Comparison of ENCODE assay signal across 8 cellular contexts in genomic region chr5:111167551-111167950, GRCh38.
"Had no signal": no experiment of that assay in that cellular context is flagged by ENCODE, and none has a peak within 500 bp of the region (broad histone marks: within the 10 kb centered on the region; RNA-seq: fewer than 3 reads in every experiment).

No MANE protein-coding gene starts in this region.

- DNase-seq: GM23248, GOT3, H7, H9, HCEC 1CT, HFFc6 had no signal

- H3K36me3 ChIP-seq: HAP-1 had no signal

- H3K4me1 ChIP-seq: HAP-1 had no signal

- H3K4me3 ChIP-seq: GM23248, GM23338, HAP-1 had no signal

- H3K27ac ChIP-seq: GM23248 had no signal

- H3K9me3 ChIP-seq: HAP-1 had no signal
